1 cellular context compared by ENCODE assay signal in genomic region chr6:32086661-32087573, GRCh38.
TF ChIP-seq lines count a peak whose summit lies in the region.

No MANE protein-coding gene starts in this region.

TF ChIP-seq in WTC11, 78 proteins besides CTCF, POLR2A, EP300 and RAD21 (continued from another document):
- no peak for TF ChIP-seq ATF6 (CRISPR knock-in tag; IDR thresholded peaks at IDR 0.05)
